In genomic region chr16:70511833-70512232, GRCh38 we compare ENCODE assay signal across 1 cellular context.
TF ChIP-seq lines count a peak whose summit lies in the region.

No MANE protein-coding gene starts in this region.

TF ChIP-seq in HEK293, 187 proteins besides CTCF, POLR2A, EP300 and RAD21 (continued from another document):
- TF ChIP-seq, protein P1, sequence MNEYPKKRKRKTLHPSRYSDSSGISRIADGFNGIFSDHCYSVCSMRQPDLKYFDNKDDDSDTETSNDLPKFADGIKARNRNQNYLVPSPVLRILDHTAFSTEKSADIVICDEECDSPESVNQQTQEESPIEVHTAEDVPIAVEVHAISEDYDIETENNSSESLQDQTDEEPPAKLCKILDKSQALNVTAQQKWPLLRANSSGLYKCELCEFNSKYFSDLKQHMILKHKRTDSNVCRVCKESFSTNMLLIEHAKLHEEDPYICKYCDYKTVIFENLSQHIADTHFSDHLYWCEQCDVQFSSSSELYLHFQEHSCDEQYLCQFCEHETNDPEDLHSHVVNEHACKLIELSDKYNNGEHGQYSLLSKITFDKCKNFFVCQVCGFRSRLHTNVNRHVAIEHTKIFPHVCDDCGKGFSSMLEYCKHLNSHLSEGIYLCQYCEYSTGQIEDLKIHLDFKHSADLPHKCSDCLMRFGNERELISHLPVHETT (tag by site-specific recombination; IDR thresholded peaks at IDR 0.05): no peak
- no peak for TF ChIP-seq ZNF16 (tag by site-specific recombination; IDR thresholded peaks at IDR 0.05; ENCODE audit: low read depth)
- no peak for TF ChIP-seq ZNF114 (tag by site-specific recombination; IDR thresholded peaks at IDR 0.05)
- no peak for TF ChIP-seq PATZ1 (tag by site-specific recombination; IDR thresholded peaks at IDR 0.05)
